Comparison of ENCODE assay signal across 11 cellular contexts in genomic region chr19:5959260-5960004, GRCh38. TPM values are rescaled to one million over a fixed set of nuclear protein-coding genes. Genes with fewer than 3 reads are reported as not detected.
DNase-seq lines count a peak whose midpoint lies in the region; ATAC-seq and TF ChIP-seq lines count a peak whose summit lies in the region.
"Had no signal": no experiment of that assay in that cellular context is flagged by ENCODE, and none has a peak within 500 bp of the region (broad histone marks: within the 10 kb centered on the region; RNA-seq: fewer than 3 reads in every experiment).

No MANE protein-coding gene starts in this region.

- TF ChIP-seq CTCF in right atrium auricular region (IDR thresholded peaks at IDR 0.05) = no peak
- TF ChIP-seq CTCF in brain (conservative IDR thresholded peaks at IDR 0.05) = no peak
- TF ChIP-seq CTCF in upper lobe of right lung (IDR thresholded peaks at IDR 0.05) = no peak

- H3K4me3 Mint-ChIP-seq in brain = no peak overlapping the region
- H3K4me3 Mint-ChIP-seq in naive B cell = peak overlapping the region in 1 of 8 donors; percentile 44

- peaks cover 0 to 98% of the 10 kb centered on the region in 2 donors for H3K4me1 ChIP-seq in right atrium auricular region
- peaks cover 56% of the 10 kb centered on the region for H3K4me1 ChIP-seq in upper lobe of right lung

- peak overlapping the region; percentile 47 to 93 (median 88) for H3K27ac Mint-ChIP-seq in brain
- peak overlapping the region in 4 of 6 donors; percentile 43 to 84 (median 64) for H3K27ac Mint-ChIP-seq in naive B cell

- no peaks in the 10 kb centered on the region for H3K27me3 ChIP-seq in right atrium auricular region
- H3K27me3 ChIP-seq in upper lobe of right lung = no peaks in the 10 kb centered on the region
- H3K27me3 ChIP-seq: neutrophil had no signal

- H3K4me1 Mint-ChIP-seq in brain = peaks cover 95% of the 10 kb centered on the region
- peaks cover 49 to 83% (median 65%) of the 10 kb centered on the region in 3 donors for H3K4me1 Mint-ChIP-seq in naive B cell

- H3K9me3 ChIP-seq in right atrium auricular region (no peaks in the 10 kb centered on the region), upper lobe of right lung (no peaks in the 10 kb centered on the region)
- H3K9me3 ChIP-seq: neutrophil had no signal

- no peak overlapping the region for H3K4me3 ChIP-seq in right atrium auricular region
- no peak overlapping the region for H3K4me3 ChIP-seq in upper lobe of right lung

- intact Hi-C loops in left cardiac atrium (cut with DNase I) = no loop called here
- intact Hi-C loops in upper lobe of right lung (cut with DNase I) = no loop called here

- H3K27me3 Mint-ChIP-seq in brain = no peaks in the 10 kb centered on the region
- no peaks in the 10 kb centered on the region for H3K27me3 Mint-ChIP-seq in naive B cell

- ATAC-seq in left cardiac atrium (no peak), naive B cell (ENCODE audit: low read depth in 2 of 2) (no peak), upper lobe of right lung (no peak)
- ATAC-seq: HCT116 had no signal

- H3K27ac ChIP-seq in right atrium auricular region (peak overlapping the region; percentile 79 to 86), upper lobe of right lung (peak overlapping the region; percentile 88)
- H3K27ac ChIP-seq: neutrophil had no signal

- DNase-seq in right atrium auricular region (ENCODE audit: low spot score) (no peak), left cardiac atrium (no peak), naive B cell (no peak), upper lobe of right lung (no peak), mucosa of gallbladder (ENCODE audit: low spot score) (no peak), OCI-M2 (lab: John Stamatoyannopoulos, UW; ENCODE audit: unreplicated experiment) (no peak), NCI-H2171 treated with DMSO at 0.1 percent for 48 hours (lab: John Stamatoyannopoulos, UW) (no peak)
- DNase-seq: activated T-cell treated with anti-CD3 and anti-CD28 coated beads, Interleukin-2, amount 50 U/mL, for 48 hours had no signal

- H3K9me3 Mint-ChIP-seq in brain (no peaks in the 10 kb centered on the region), naive B cell (no peaks in the 10 kb centered on the region)

- H3K36me3 ChIP-seq in right atrium auricular region = no peaks in the 10 kb centered on the region
- peaks cover 5% of the 10 kb centered on the region for H3K36me3 ChIP-seq in upper lobe of right lung

- no peaks in the 10 kb centered on the region for H3K36me3 Mint-ChIP-seq in brain
- peaks cover 0 to 1% of the 10 kb centered on the region in 2 donors for H3K36me3 Mint-ChIP-seq in naive B cell

RNA-seq across cellular contexts. Expression of gene RANBP3, which starts 18.5 kb away (rescaled TPM):
- 10 to 100 TPM; 53.6 to 54.7 TPM for total RNA-seq in right atrium auricular region
- 10 to 100 TPM; 44.7 to 52.7 TPM for total RNA-seq in left cardiac atrium
- 183 TPM for polyA plus RNA-seq in brain (ENCODE audit: insufficient read depth, low read depth, low replicate concordance)
- 10 to 100 TPM in 1 of 6 donors, 1 to 10 TPM in 5; 2.8 to 10.7 (median 7.4) TPM for polyA plus RNA-seq in naive B cell (ENCODE audit: low read depth in 6 of 6)
- total RNA-seq in upper lobe of right lung = 65.5 TPM
- 75.5 TPM for total RNA-seq in mucosa of gallbladder

RNA-seq across cellular contexts. Expression of gene CAPS, which starts 45.4 kb away (rescaled TPM):
- 1 to 10 TPM; 4.5 to 7.3 TPM for total RNA-seq in right atrium auricular region
- total RNA-seq in left cardiac atrium = 1 to 10 TPM; 6.6 to 6.9 TPM
- 43.6 TPM for polyA plus RNA-seq in brain (ENCODE audit: insufficient read depth, low read depth, low replicate concordance)
- 1 to 10 TPM in 5 of 6 donors, not detected in 1; 1.1 to 4.4 (median 2.0) TPM for polyA plus RNA-seq in naive B cell (ENCODE audit: low read depth in 6 of 6)
- total RNA-seq in upper lobe of right lung = 12.5 TPM
- 82.5 TPM for total RNA-seq in mucosa of gallbladder

RNA-seq across cellular contexts. Expression of gene VMAC, which starts 54.8 kb away (rescaled TPM):
- total RNA-seq in right atrium auricular region (1 to 10 TPM; 2.6 to 4.1 TPM), left cardiac atrium (1 to 10 TPM; 1.9 to 3.3 TPM), upper lobe of right lung (6.8 TPM), mucosa of gallbladder (12.7 TPM)
- polyA plus RNA-seq in brain (ENCODE audit: insufficient read depth, low read depth, low replicate concordance) (4.6 TPM), naive B cell (ENCODE audit: low read depth in 6 of 6) (1 to 10 TPM; 5.1 to 6.8 (median 5.9) TPM)

RNA-seq across cellular contexts. Expression of gene NDUFA11, which starts 55.8 kb away (rescaled TPM):
- total RNA-seq in right atrium auricular region = 100 to 1,000 TPM; 368 to 648 TPM
- total RNA-seq in left cardiac atrium = 100 to 1,000 TPM; 503 to 537 TPM
- 691 TPM for polyA plus RNA-seq in brain (ENCODE audit: insufficient read depth, low read depth, low replicate concordance)
- polyA plus RNA-seq in naive B cell (ENCODE audit: low read depth in 6 of 6) = 100 to 1,000 TPM; 288 to 317 (median 302) TPM
- total RNA-seq in upper lobe of right lung = 134 TPM
- total RNA-seq in mucosa of gallbladder = 244 TPM
